ENCODE assay signal across 25 cellular contexts in the genomic region with DNA sequence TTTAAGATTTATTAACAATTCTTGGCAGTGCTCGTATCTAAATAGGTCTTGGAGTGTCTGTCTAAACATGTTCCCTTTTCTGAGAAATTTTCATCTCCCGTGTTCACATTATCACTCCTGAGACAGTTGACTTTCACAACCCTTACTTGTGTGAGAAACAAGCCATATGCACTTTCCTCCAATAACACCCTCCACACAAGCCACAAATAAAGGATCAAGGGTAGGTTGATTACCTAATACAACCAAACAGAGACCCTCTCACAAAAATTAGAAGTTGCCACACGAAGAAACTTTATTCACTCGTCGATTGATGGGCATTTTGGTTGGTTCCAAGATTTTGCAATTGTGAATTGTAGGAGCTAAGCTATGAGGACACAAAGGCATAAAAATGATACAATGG.
"Had no signal": no experiment of that assay in that cellular context is flagged by ENCODE, and none has a peak within 500 bp of the region (broad histone marks: within the 10 kb centered on the region; RNA-seq: fewer than 3 reads in every experiment).

No MANE protein-coding gene starts in this region.

- H3K4me3 ChIP-seq: stomach, suprapubic skin, testis, thoracic aorta, thyroid gland, tibial artery, tibial nerve, transverse colon, upper lobe of left lung, upper lobe of right lung, uterus, vagina had no signal

- H3K27ac ChIP-seq: stomach, suprapubic skin, testis, thoracic aorta, thyroid gland, tibial artery, tibial nerve, transverse colon, upper lobe of left lung, upper lobe of right lung, uterus, vagina had no signal

- DNase-seq: stimulated activated CD4-positive, alpha-beta T cell treated with anti-CD3 and anti-CD28 coated beads, Interleukin-2, amount 100 ng/mL, for 48 hours; stimulated activated CD4-positive, alpha-beta T cell treated with anti-CD3 and anti-CD28 coated beads, Interleukin-4, amount 100 ng/mL, for 1 hour; stimulated activated CD4-positive, alpha-beta T cell treated with anti-CD3 and anti-CD28 coated beads, Interleukin-4, amount 100 ng/mL, for 24 hours; stimulated activated CD4-positive, alpha-beta T cell treated with anti-CD3 and anti-CD28 coated beads, Interleukin-4, amount 100 ng/mL, for 4 hours; stimulated activated CD8-positive, alpha-beta memory T cell treated with anti-CD3 and anti-CD28 coated beads, Interleukin-4, amount 100 ng/mL, for 48 hours; stimulated activated naive B cell treated with anti-CD40 and anti-IgM and Interleukin-4, amounts not matched to agents 10 μg/mL and 1 μg/mL and 100 μg/mL, for 72 hours; stimulated activated naive CD4-positive, alpha-beta T cell; stimulated activated naive CD4-positive, alpha-beta T cell treated with Interleukin-2 at 50 U/mL for 16 hours; stimulated activated naive CD8-positive, alpha-beta T cell treated with anti-CD3 and anti-CD28 coated beads, Interleukin-15, amount 100 ng/mL, for 72 hours; stimulated activated naive CD8-positive, alpha-beta T cell treated with anti-CD3 and anti-CD28 coated beads, Interleukin-15, Interleukin-2, amounts not matched to agents 100 U/mL and 50 U/mL, for 24 hours; stomach; substantia nigra; testis; thyroid gland; tibial artery; transverse colon; trophoblast cell; upper lobe of left lung; upper lobe of right lung; uterus had no signal

- H3K4me1 ChIP-seq: stomach, suprapubic skin, testis, thyroid gland, tibial artery, tibial nerve, transverse colon, upper lobe of left lung, upper lobe of right lung, uterus, vagina had no signal

- H3K9me3 ChIP-seq: stomach, suprapubic skin, testis, thoracic aorta, thyroid gland, tibial artery, tibial nerve, transverse colon, upper lobe of left lung, upper lobe of right lung, uterus, vagina had no signal

- H3K36me3 ChIP-seq: stomach, suprapubic skin, thoracic aorta, thyroid gland, tibial artery, tibial nerve, transverse colon, upper lobe of left lung, upper lobe of right lung, uterus, vagina had no signal

- FAIRE-seq: urothelium cell line had no signal

- H3K27me3 ChIP-seq: stomach, suprapubic skin, testis, thyroid gland, tibial artery, tibial nerve, transverse colon, upper lobe of left lung, upper lobe of right lung, uterus, vagina had no signal
